1 cellular context compared by ENCODE assay signal in genomic region chrX:136671006-136671610, GRCh38.
TF ChIP-seq lines count a peak whose summit lies in the region.

No MANE protein-coding gene starts in this region.

TF ChIP-seq in GM12878, 131 proteins besides CTCF, POLR2A, EP300 and RAD21 (continued from another document and continues in another):
- TF ChIP-seq, protein P1, sequence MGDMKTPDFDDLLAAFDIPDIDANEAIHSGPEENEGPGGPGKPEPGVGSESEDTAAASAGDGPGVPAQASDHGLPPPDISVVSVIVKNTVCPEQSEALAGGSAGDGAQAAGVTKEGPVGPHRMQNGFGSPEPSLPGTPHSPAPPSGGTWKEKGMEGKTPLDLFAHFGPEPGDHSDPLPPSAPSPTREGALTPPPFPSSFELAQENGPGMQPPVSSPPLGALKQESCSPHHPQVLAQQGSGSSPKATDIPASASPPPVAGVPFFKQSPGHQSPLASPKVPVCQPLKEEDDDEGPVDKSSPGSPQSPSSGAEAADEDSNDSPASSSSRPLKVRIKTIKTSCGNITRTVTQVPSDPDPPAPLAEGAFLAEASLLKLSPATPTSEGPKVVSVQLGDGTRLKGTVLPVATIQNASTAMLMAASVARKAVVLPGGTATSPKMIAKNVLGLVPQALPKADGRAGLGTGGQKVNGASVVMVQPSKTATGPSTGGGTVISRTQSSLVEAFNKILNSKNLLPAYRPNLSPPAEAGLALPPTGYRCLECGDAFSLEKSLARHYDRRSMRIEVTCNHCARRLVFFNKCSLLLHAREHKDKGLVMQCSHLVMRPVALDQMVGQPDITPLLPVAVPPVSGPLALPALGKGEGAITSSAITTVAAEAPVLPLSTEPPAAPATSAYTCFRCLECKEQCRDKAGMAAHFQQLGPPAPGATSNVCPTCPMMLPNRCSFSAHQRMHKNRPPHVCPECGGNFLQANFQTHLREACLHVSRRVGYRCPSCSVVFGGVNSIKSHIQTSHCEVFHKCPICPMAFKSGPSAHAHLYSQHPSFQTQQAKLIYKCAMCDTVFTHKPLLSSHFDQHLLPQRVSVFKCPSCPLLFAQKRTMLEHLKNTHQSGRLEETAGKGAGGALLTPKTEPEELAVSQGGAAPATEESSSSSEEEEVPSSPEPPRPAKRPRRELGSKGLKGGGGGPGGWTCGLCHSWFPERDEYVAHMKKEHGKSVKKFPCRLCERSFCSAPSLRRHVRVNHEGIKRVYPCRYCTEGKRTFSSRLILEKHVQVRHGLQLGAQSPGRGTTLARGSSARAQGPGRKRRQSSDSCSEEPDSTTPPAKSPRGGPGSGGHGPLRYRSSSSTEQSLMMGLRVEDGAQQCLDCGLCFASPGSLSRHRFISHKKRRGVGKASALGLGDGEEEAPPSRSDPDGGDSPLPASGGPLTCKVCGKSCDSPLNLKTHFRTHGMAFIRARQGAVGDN (IDR thresholded peaks at IDR 0.05): no peak
- TF ChIP-seq ZBTB4 (CRISPR knock-in tag; IDR thresholded peaks at IDR 0.05) (no peak), CREB1 (IDR thresholded peaks at IDR 0.05; ENCODE audit: low read depth) (no peak), FOS (IDR thresholded peaks at IDR 0.05; ENCODE audit: borderline replicate concordance, extremely low read depth, insufficient read length) (no peak), RAD51 (IDR thresholded peaks at IDR 0.05) (no peak), SRF (IDR thresholded peaks at IDR 0.05; ENCODE audit: low read depth in 2 of 2, low read length in 2 of 2) (no peak), FOXK2 (IDR thresholded peaks at IDR 0.05) (no peak), CREM (IDR thresholded peaks at IDR 0.05; ENCODE audit: low read depth) (0 out of 2 replicates have a peak, but pooled peaks have one; percentile 11), SMARCA5 (IDR thresholded peaks at IDR 0.05) (peak; percentile 74), NKRF (conservative IDR thresholded peaks at IDR 0.05) (no peak), SMAD5 (IDR thresholded peaks at IDR 0.05; ENCODE audit: low read depth) (no peak), POLR2AphosphoS2 (IDR thresholded peaks at IDR 0.05; ENCODE audit: low read depth, low read length) (no peak), ESRRA (IDR thresholded peaks at IDR 0.05; ENCODE audit: low read length) (no peak), ZBTB33 (IDR thresholded peaks at IDR 0.05) (no peak), NR2F1 (conservative IDR thresholded peaks at IDR 0.05) (no peak), ATF7 (IDR thresholded peaks at IDR 0.05; ENCODE audit: low read depth) (peak; percentile 30; the same call in 1 of the 2 replicates), ZNF217 (IDR thresholded peaks at IDR 0.05) (0 out of 2 replicates have a peak, but pooled peaks have one; percentile 46), NFXL1 (IDR thresholded peaks at IDR 0.05; ENCODE audit: borderline replicate concordance) (no peak), NFIC (IDR thresholded peaks at IDR 0.05; ENCODE audit: low read depth, low read length) (no peak; the same call in 1 of the 2 replicates), MEF2B (IDR thresholded peaks at IDR 0.05; ENCODE audit: partially characterized antibody, poor library complexity, severe bottlenecking) (no peak), ATF2 (IDR thresholded peaks at IDR 0.05; ENCODE audit: low read length) (peak; percentile 62), POU2F2 (IDR thresholded peaks at IDR 0.05; ENCODE audit: borderline replicate concordance, low read depth, low read length) (peak; percentile 88; the same call in 2 of the 3 replicates), JUND (IDR thresholded peaks at IDR 0.05; ENCODE audit: low read depth, low read length) (0 out of 2 replicates have a peak, but pooled peaks have one; percentile 27), YBX1 (IDR thresholded peaks at IDR 0.05) (no peak), TARDBP (IDR thresholded peaks at IDR 0.05; ENCODE audit: borderline replicate concordance) (no peak), TCF3 (IDR thresholded peaks at IDR 0.05; ENCODE audit: borderline replicate concordance, insufficient read depth, low read depth, low read length) (no peak), BACH1 (IDR thresholded peaks at IDR 0.05; ENCODE audit: borderline replicate concordance) (no peak)
- TF ChIP-seq, protein P2, sequence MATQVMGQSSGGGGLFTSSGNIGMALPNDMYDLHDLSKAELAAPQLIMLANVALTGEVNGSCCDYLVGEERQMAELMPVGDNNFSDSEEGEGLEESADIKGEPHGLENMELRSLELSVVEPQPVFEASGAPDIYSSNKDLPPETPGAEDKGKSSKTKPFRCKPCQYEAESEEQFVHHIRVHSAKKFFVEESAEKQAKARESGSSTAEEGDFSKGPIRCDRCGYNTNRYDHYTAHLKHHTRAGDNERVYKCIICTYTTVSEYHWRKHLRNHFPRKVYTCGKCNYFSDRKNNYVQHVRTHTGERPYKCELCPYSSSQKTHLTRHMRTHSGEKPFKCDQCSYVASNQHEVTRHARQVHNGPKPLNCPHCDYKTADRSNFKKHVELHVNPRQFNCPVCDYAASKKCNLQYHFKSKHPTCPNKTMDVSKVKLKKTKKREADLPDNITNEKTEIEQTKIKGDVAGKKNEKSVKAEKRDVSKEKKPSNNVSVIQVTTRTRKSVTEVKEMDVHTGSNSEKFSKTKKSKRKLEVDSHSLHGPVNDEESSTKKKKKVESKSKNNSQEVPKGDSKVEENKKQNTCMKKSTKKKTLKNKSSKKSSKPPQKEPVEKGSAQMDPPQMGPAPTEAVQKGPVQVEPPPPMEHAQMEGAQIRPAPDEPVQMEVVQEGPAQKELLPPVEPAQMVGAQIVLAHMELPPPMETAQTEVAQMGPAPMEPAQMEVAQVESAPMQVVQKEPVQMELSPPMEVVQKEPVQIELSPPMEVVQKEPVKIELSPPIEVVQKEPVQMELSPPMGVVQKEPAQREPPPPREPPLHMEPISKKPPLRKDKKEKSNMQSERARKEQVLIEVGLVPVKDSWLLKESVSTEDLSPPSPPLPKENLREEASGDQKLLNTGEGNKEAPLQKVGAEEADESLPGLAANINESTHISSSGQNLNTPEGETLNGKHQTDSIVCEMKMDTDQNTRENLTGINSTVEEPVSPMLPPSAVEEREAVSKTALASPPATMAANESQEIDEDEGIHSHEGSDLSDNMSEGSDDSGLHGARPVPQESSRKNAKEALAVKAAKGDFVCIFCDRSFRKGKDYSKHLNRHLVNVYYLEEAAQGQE (IDR thresholded peaks at IDR 0.05; ENCODE audit: low read depth, low read length): no peak
- TF ChIP-seq, protein P3, sequence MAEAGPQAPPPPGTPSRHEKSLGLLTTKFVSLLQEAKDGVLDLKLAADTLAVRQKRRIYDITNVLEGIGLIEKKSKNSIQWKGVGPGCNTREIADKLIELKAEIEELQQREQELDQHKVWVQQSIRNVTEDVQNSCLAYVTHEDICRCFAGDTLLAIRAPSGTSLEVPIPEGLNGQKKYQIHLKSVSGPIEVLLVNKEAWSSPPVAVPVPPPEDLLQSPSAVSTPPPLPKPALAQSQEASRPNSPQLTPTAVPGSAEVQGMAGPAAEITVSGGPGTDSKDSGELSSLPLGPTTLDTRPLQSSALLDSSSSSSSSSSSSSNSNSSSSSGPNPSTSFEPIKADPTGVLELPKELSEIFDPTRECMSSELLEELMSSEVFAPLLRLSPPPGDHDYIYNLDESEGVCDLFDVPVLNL (IDR thresholded peaks at IDR 0.05; ENCODE audit: low read depth, low read length): no peak
- TF ChIP-seq, protein P4, sequence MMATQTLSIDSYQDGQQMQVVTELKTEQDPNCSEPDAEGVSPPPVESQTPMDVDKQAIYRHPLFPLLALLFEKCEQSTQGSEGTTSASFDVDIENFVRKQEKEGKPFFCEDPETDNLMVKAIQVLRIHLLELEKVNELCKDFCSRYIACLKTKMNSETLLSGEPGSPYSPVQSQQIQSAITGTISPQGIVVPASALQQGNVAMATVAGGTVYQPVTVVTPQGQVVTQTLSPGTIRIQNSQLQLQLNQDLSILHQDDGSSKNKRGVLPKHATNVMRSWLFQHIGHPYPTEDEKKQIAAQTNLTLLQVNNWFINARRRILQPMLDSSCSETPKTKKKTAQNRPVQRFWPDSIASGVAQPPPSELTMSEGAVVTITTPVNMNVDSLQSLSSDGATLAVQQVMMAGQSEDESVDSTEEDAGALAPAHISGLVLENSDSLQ (IDR thresholded peaks at IDR 0.05): no peak
- TF ChIP-seq, protein P5, sequence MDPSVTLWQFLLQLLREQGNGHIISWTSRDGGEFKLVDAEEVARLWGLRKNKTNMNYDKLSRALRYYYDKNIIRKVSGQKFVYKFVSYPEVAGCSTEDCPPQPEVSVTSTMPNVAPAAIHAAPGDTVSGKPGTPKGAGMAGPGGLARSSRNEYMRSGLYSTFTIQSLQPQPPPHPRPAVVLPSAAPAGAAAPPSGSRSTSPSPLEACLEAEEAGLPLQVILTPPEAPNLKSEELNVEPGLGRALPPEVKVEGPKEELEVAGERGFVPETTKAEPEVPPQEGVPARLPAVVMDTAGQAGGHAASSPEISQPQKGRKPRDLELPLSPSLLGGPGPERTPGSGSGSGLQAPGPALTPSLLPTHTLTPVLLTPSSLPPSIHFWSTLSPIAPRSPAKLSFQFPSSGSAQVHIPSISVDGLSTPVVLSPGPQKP (IDR thresholded peaks at IDR 0.05; ENCODE audit: low read depth, low read length): no peak
- TF ChIP-seq, protein P6, sequence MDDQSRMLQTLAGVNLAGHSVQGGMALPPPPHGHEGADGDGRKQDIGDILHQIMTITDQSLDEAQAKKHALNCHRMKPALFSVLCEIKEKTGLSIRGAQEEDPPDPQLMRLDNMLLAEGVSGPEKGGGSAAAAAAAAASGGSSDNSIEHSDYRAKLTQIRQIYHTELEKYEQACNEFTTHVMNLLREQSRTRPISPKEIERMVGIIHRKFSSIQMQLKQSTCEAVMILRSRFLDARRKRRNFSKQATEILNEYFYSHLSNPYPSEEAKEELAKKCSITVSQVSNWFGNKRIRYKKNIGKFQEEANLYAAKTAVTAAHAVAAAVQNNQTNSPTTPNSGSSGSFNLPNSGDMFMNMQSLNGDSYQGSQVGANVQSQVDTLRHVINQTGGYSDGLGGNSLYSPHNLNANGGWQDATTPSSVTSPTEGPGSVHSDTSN (IDR thresholded peaks at IDR 0.05; ENCODE audit: insufficient replicate concordance, low read depth, low read length): no peak
